In genomic region chr2:215615067-215615828, GRCh38 we compare ENCODE assay signal across 21 cellular contexts.
A peak's percentile ranks its signal among the peaks of the same experiment; 100 is the strongest.
DNase-seq lines count a peak whose midpoint lies in the region; ATAC-seq, FAIRE-seq and TF ChIP-seq lines count a peak whose summit lies in the region.
"Had no signal": no experiment of that assay in that cellular context is flagged by ENCODE, and none has a peak within 500 bp of the region (broad histone marks: within the 10 kb centered on the region; RNA-seq: fewer than 3 reads in every experiment).

No MANE protein-coding gene starts in this region.

- no peak for TF ChIP-seq CTCF in CD14-positive monocyte (IDR thresholded peaks at IDR 0.05)
- no peak for TF ChIP-seq CTCF in GM12878 (IDR thresholded peaks at IDR 0.05 in 2 of 3, conservative IDR thresholded peaks at IDR 0.05 in 1 of 3; ENCODE audit: control insufficient read depth in 2 of 3, extremely low read depth in 1 of 3, insufficient read depth in 1 of 3, low read depth in 3 of 3, low read length in 3 of 3)
- no peak for TF ChIP-seq CTCF in uterus (IDR thresholded peaks at IDR 0.05)

- peaks cover 0 to 6% (median 2%) of the 10 kb centered on the region in 7 donors for H3K9me3 Mint-ChIP-seq in CD14-positive monocyte
- H3K9me3 Mint-ChIP-seq: IgD-negative memory B cell had no signal

- peaks cover 1 to 7% (median 2%) of the 10 kb centered on the region in 3 donors for H3K27me3 Mint-ChIP-seq in CD14-positive monocyte (ENCODE audit: low read depth in 3 of 3)

- H3K4me2 ChIP-seq in GM12878 (ENCODE audit: control insufficient read depth, insufficient read depth) (no peak overlapping the region), mesenchymal stem cell (ENCODE audit: low read length, poor library complexity, severe bottlenecking) (no peak overlapping the region)
- H3K4me2 ChIP-seq: PC-9 had no signal

- H3K4me1 ChIP-seq in GM12878 (ENCODE audit: control insufficient read depth, insufficient read depth, low read length) (peaks cover 9% of the 10 kb centered on the region; the same call in 1 of the 2 replicates), mesenchymal stem cell (ENCODE audit: control insufficient read depth, insufficient read depth, low read depth, low read length) (peaks cover 8% of the 10 kb centered on the region), uterus (no peaks in the 10 kb centered on the region)

- H4K8ac ChIP-seq in mesenchymal stem cell (ENCODE audit: low read length), result no peak overlapping the region

- H3K27ac Mint-ChIP-seq in CD14-positive monocyte, result peak overlapping the region in 4 of 7 donors; percentile 1 to 76 (median 44)

- peak overlapping the region; percentile 53 for H4K91ac ChIP-seq in mesenchymal stem cell (ENCODE audit: low read length)

- H3K9ac ChIP-seq in GM12878 (ENCODE audit: control insufficient read depth, insufficient read depth, low read length) (no peak overlapping the region), mesenchymal stem cell (ENCODE audit: low read length) (no peak overlapping the region)

- intact Hi-C loops in CD14-positive monocyte (cut with micrococcal nuclease), result no loop called here
- intact Hi-C loops in GM12878 (cut with micrococcal nuclease; ENCODE audit: unreplicated experiment), result loop anchor here (5.0 kb wide), 2 partner anchors 67 to 302 kb away; no protein-coding TSS in a partner anchor
- intact Hi-C loops in posterior vena cava (cut with DNase I), result loop anchor here in 1 of 2 donors (10.0 kb wide), 1 partner anchor 150 kb away; no protein-coding TSS in a partner anchor
- intact Hi-C loops in uterus (cut with DNase I; ENCODE audit: low total_unique reads), result no loop called here

- TF ChIP-seq POLR2A in GM12878 (IDR thresholded peaks at IDR 0.05; ENCODE audit: low read depth, low read length) (no peak), uterus (IDR thresholded peaks at IDR 0.05) (no peak)

- BruUV-seq in GM12878 (replicated peaks; lab: Mats Ljungman, UMichigan), result no TSS peak

- no peaks in the 10 kb centered on the region for H3K36me3 Mint-ChIP-seq in CD14-positive monocyte
- H3K36me3 Mint-ChIP-seq: CD4-positive, alpha-beta memory T cell; IgD-negative memory B cell had no signal

- no peak for FAIRE-seq in GM12878 (lab: Jason Lieb, UNC)
- FAIRE-seq: A204.1, GM12891, H1 had no signal

- H2BK120ac ChIP-seq in mesenchymal stem cell (ENCODE audit: low read depth, low read length), result no peak overlapping the region

- H3K4ac ChIP-seq in mesenchymal stem cell (ENCODE audit: low read depth in 1 of 2, low read length in 2 of 2), result no peak overlapping the region

- no peaks in the 10 kb centered on the region for H3K79me1 ChIP-seq in mesenchymal stem cell (replicated peaks; ENCODE audit: low read length, poor library complexity, severe bottlenecking)

- no peak overlapping the region for H3K4me3 ChIP-seq in GM12878
- no peak overlapping the region for H3K4me3 ChIP-seq in mesenchymal stem cell (ENCODE audit: insufficient read depth in 1 of 2, low read depth in 1 of 2, low read length in 2 of 2)
- no peak overlapping the region for H3K4me3 ChIP-seq in uterus
- H3K4me3 ChIP-seq: PC-9 had no signal

- H3K9me3 ChIP-seq in GM12878 (replicated peaks; ENCODE audit: control insufficient read depth, insufficient read depth, low read length) (no peaks in the 10 kb centered on the region; the same call in 2 of the 3 replicates), mesenchymal stem cell (ENCODE audit: control insufficient read depth, low read length) (no peaks in the 10 kb centered on the region), uterus (no peaks in the 10 kb centered on the region)

- peak overlapping the region; percentile 0 to 54 for H3K18ac ChIP-seq in mesenchymal stem cell (ENCODE audit: low read depth in 1 of 2, low read length in 2 of 2)

- no peak for TF ChIP-seq RAD21 in GM12878 (IDR thresholded peaks at IDR 0.05; ENCODE audit: insufficient read depth, low read depth, low read length)

- CTCF ChIA-PET in GM12878 (lab: Yijun Ruan, JAX), result no interaction called here

- H3K27me3 ChIP-seq in GM12878 (replicated peaks in 1 of 2; ENCODE audit: control insufficient read depth in 2 of 2, insufficient read depth in 2 of 2, low read length in 1 of 2) (no peaks in the 10 kb centered on the region), mesenchymal stem cell (ENCODE audit: control insufficient read depth in 1 of 2, insufficient read depth in 1 of 2, low read length in 2 of 2) (no peaks in the 10 kb centered on the region), uterus (no peaks in the 10 kb centered on the region)

- peak overlapping the region; percentile 12 to 14 for H2BK12ac ChIP-seq in mesenchymal stem cell (ENCODE audit: low read length in 2 of 2)

- RAD21 ChIA-PET in GM12878 (lab: Charles Lee; ENCODE audit: unreplicated experiment), result no interaction called here

- ATAC-seq in GM12878 (no peak), GM21737 (IDR thresholded peaks at IDR 0.05; ENCODE audit: unreplicated experiment) (no peak)

- H3K36me3 ChIP-seq in GM12878 (ENCODE audit: control insufficient read depth in 2 of 2, insufficient read depth in 2 of 2, low read length in 1 of 2) (no peaks in the 10 kb centered on the region), mesenchymal stem cell (ENCODE audit: control insufficient read depth in 1 of 2, insufficient read depth in 2 of 2, low read depth in 1 of 2, low read length in 2 of 2) (peaks cover 0 to 2% of the 10 kb centered on the region in 2 experiments), uterus (no peaks in the 10 kb centered on the region)

- in situ Hi-C loops in GM12878 (cut with MboI), result no loop called here

- no peak for DNase-seq in CD14-positive monocyte (ENCODE audit: low spot score)
- no peak for DNase-seq in GM12878 (ENCODE audit: low read depth, low spot score)
- DNase-seq in mesenchymal stem cell, result no peak
- peak; percentile 66 for DNase-seq in posterior vena cava (ENCODE audit: low spot score)
- no peak for DNase-seq in uterus
- DNase-seq in occipital lobe (lab: John Stamatoyannopoulos, UW), result no peak
- DNase-seq: Calu3; CD4-positive, alpha-beta memory T cell; MM.1S; NCI-H2029 treated with DMSO at 0.1 percent for 48 hours; NCI-H2171 treated with DMSO at 0.1 percent for 48 hours; NCI-H446; NCI-H526 treated with DMSO at 0.1 percent for 48 hours had no signal

- SMC1A ChIA-PET in GM12878 (lab: Charles Lee; ENCODE audit: uncharacterized antibody, unreplicated experiment), result no interaction called here

- WGBS in GM12878 (ENCODE audit: insufficient coverage, insufficient replicate concordance, low lambda C conversion rate, missing lambda C conversion rate), result 71% methylated on average over 30 of the region's 32 CpGs
- WGBS in mesenchymal stem cell, result over 99% methylated on average over 32 of the region's 32 CpGs

- POLR2A ChIA-PET in GM12878 (lab: Charles Lee), result no interaction called here

- H4K20me1 ChIP-seq in GM12878 (ENCODE audit: control insufficient read depth, insufficient read depth), result no peaks in the 10 kb centered on the region

- H3K4me3 Mint-ChIP-seq in CD14-positive monocyte, result no peak overlapping the region
- H3K4me3 Mint-ChIP-seq: CD4-positive, alpha-beta memory T cell; IgD-negative memory B cell had no signal

- peak overlapping the region; percentile 15 for H2BK15ac ChIP-seq in mesenchymal stem cell (ENCODE audit: low read depth, poor library complexity, severe bottlenecking)

- H2BK5ac ChIP-seq in mesenchymal stem cell (ENCODE audit: low read depth, low read length, poor library complexity, severe bottlenecking), result no peak overlapping the region

- no peak overlapping the region for H3K14ac ChIP-seq in mesenchymal stem cell (ENCODE audit: low read length in 2 of 2)

- H2AK5ac ChIP-seq in mesenchymal stem cell (ENCODE audit: low read length, severe bottlenecking), result peak overlapping the region; percentile 57

- no peaks in the 10 kb centered on the region for H3K79me2 ChIP-seq in GM12878 (ENCODE audit: control insufficient read depth, insufficient read depth, low read length)

- H2AFZ ChIP-seq in GM12878 (ENCODE audit: control insufficient read depth, low read depth, low read length) (no peak overlapping the region), mesenchymal stem cell (ENCODE audit: low read depth, low read length) (no peak overlapping the region)
- H2AFZ ChIP-seq: PC-9 had no signal

- peaks cover 43% of the 10 kb centered on the region for H3K4me1 Mint-ChIP-seq in CD14-positive monocyte

- no peak overlapping the region for H3K23ac ChIP-seq in mesenchymal stem cell (ENCODE audit: low read length in 2 of 2)

- H3K27ac ChIP-seq in GM12878 (ENCODE audit: control insufficient read depth, insufficient read depth) (no peak overlapping the region), mesenchymal stem cell (ENCODE audit: low read length, poor library complexity, severe bottlenecking) (no peak overlapping the region), uterus (no peak overlapping the region)
- H3K27ac ChIP-seq: HL-60, PC-9, RWPE1 had no signal

- no peak for TF ChIP-seq EP300 in GM12878 (IDR thresholded peaks at IDR 0.05; ENCODE audit: borderline replicate concordance in 1 of 2, control insufficient read depth in 1 of 2, low read depth in 2 of 2, low read length in 2 of 2)

TF ChIP-seq in GM12878, 131 proteins besides CTCF, POLR2A, EP300 and RAD21:
- no peak for TF ChIP-seq BHLHE40 (IDR thresholded peaks at IDR 0.05; ENCODE audit: borderline replicate concordance in 1 of 2, low read depth in 2 of 2, low read length in 1 of 2)
- TF ChIP-seq ZBTB33 (IDR thresholded peaks at IDR 0.05), result peak; percentile 11; the same call in 1 of the 2 replicates
